In genomic region chr12:95185096-95185495, GRCh38 we compare ENCODE assay signal across 29 cellular contexts.
"Had no signal": no experiment of that assay in that cellular context is flagged by ENCODE, and none has a peak within 500 bp of the region (broad histone marks: within the 10 kb centered on the region; RNA-seq: fewer than 3 reads in every experiment).

No MANE protein-coding gene starts in this region.

- H3K27me3 Mint-ChIP-seq: activated CD4-positive, alpha-beta memory T cell treated with anti-CD3 and anti-CD28 coated beads, Interleukin-2, amount 10 ng/mL, durations not matched to agents 7 days and 5 days; activated CD4-positive, alpha-beta T cell treated with anti-CD3 and anti-CD28 coated beads, Interleukin-2, amount 10 ng/mL, durations not matched to agents 7 days and 5 days; activated T-cell treated with anti-CD3 and anti-CD28 coated beads, Interleukin-2, amount 50 U/mL, for 24 hours; naive thymus-derived CD8-positive, alpha-beta T cell; stimulated activated naive CD8-positive, alpha-beta T cell treated with anti-CD3 and anti-CD28 coated beads, Interleukin-15, Interleukin-2, amounts not matched to agents 100 ng/mL and 50 ng/mL, for 24 hours; type B pancreatic cell had no signal

- H3K4me1 ChIP-seq: pancreas, prostate gland, uterus had no signal

- ATAC-seq: naive thymus-derived CD8-positive, alpha-beta T cell; pancreas; sciatic nerve; WTC11 had no signal

- DNase-seq: activated CD4-positive, alpha-beta memory T cell treated with anti-CD3 and anti-CD28 coated beads, Interleukin-2, amount 10 ng/mL, durations not matched to agents 7 days and 5 days; activated CD4-positive, alpha-beta T cell treated with anti-CD3 and anti-CD28 coated beads for 1 hour; activated CD4-positive, alpha-beta T cell treated with anti-CD3 and anti-CD28 coated beads, Interleukin-2, amount 10 ng/mL, durations not matched to agents 7 days and 5 days; activated CD8-positive, alpha-beta memory T cell treated with anti-CD3 and anti-CD28 coated beads, Interleukin-2, amount 50 U/mL, for 48 hours; activated gamma-delta T cell treated with Interleukin-2 at 50 U/mL for 16 hours; activated naive CD4-positive, alpha-beta T cell treated with anti-CD3 and anti-CD28 coated beads, Interleukin-2, amount 50 U/mL, for 16 hours; activated T-cell treated with anti-CD3 and anti-CD28 coated beads, Interleukin-2, amount 50 U/mL, for 24 hours; amygdala; central memory CD4-positive, alpha-beta T cell; dermis blood vessel endothelial cell; effector CD4-positive, alpha-beta T cell; esophagus squamous epithelium; naive thymus-derived CD8-positive, alpha-beta T cell; nucleus accumbens; pancreas; retina; stimulated activated CD4-positive, alpha-beta T cell treated with anti-CD3 and anti-CD28 coated beads, Interleukin-12 subunit alpha, Interleukin-12 subunit beta, amount 100 ng/mL, for 4 hours; stimulated activated CD4-positive, alpha-beta T cell treated with anti-CD3 and anti-CD28 coated beads, Interleukin-4, amount 100 ng/mL, for 1 hour; substantia nigra; T-helper 2 cell; uterus had no signal

- H3K27ac Mint-ChIP-seq: activated CD4-positive, alpha-beta memory T cell treated with anti-CD3 and anti-CD28 coated beads, Interleukin-2, amount 10 ng/mL, durations not matched to agents 7 days and 5 days; activated T-cell treated with anti-CD3 and anti-CD28 coated beads, Interleukin-2, amount 50 U/mL, for 24 hours; naive thymus-derived CD8-positive, alpha-beta T cell; stimulated activated naive CD8-positive, alpha-beta T cell treated with anti-CD3 and anti-CD28 coated beads, Interleukin-15, Interleukin-2, amounts not matched to agents 100 ng/mL and 50 ng/mL, for 24 hours; type B pancreatic cell; WTC11 had no signal

- H3K9me3 ChIP-seq: esophagus squamous epithelium, pancreas, prostate gland, uterus had no signal

- H3K36me3 ChIP-seq: pancreas, prostate gland, uterus had no signal

- H3K4me1 Mint-ChIP-seq: activated CD4-positive, alpha-beta memory T cell treated with anti-CD3 and anti-CD28 coated beads, Interleukin-2, amount 10 ng/mL, durations not matched to agents 7 days and 5 days; activated CD4-positive, alpha-beta T cell treated with anti-CD3 and anti-CD28 coated beads, Interleukin-2, amount 10 ng/mL, durations not matched to agents 7 days and 5 days; naive thymus-derived CD8-positive, alpha-beta T cell had no signal

- H3K4me3 Mint-ChIP-seq: activated CD4-positive, alpha-beta memory T cell treated with anti-CD3 and anti-CD28 coated beads, Interleukin-2, amount 10 ng/mL, durations not matched to agents 7 days and 5 days; activated CD4-positive, alpha-beta T cell treated with anti-CD3 and anti-CD28 coated beads, Interleukin-2, amount 10 ng/mL, durations not matched to agents 7 days and 5 days; activated T-cell treated with anti-CD3 and anti-CD28 coated beads, Interleukin-2, amount 50 U/mL, for 24 hours; naive thymus-derived CD8-positive, alpha-beta T cell; neural crest cell; stimulated activated naive CD8-positive, alpha-beta T cell treated with anti-CD3 and anti-CD28 coated beads, Interleukin-15, Interleukin-2, amounts not matched to agents 100 ng/mL and 50 ng/mL, for 24 hours; type B pancreatic cell; WTC11 had no signal

- H3K27me3 ChIP-seq: esophagus squamous epithelium, hepatocyte, pancreas, uterus had no signal

- H3K4me3 ChIP-seq: esophagus squamous epithelium, hepatocyte, pancreas, prostate gland, skin epidermis, uterus had no signal

- H3K9me3 Mint-ChIP-seq: activated CD4-positive, alpha-beta memory T cell treated with anti-CD3 and anti-CD28 coated beads, Interleukin-2, amount 10 ng/mL, durations not matched to agents 7 days and 5 days; activated CD4-positive, alpha-beta T cell treated with anti-CD3 and anti-CD28 coated beads, Interleukin-2, amount 10 ng/mL, durations not matched to agents 7 days and 5 days; activated T-cell treated with anti-CD3 and anti-CD28 coated beads, Interleukin-2, amount 50 U/mL, for 24 hours; naive thymus-derived CD8-positive, alpha-beta T cell; neural crest cell; stimulated activated naive CD8-positive, alpha-beta T cell treated with anti-CD3 and anti-CD28 coated beads, Interleukin-15, Interleukin-2, amounts not matched to agents 100 ng/mL and 50 ng/mL, for 24 hours; type B pancreatic cell; WTC11 had no signal
